In the genomic region with DNA sequence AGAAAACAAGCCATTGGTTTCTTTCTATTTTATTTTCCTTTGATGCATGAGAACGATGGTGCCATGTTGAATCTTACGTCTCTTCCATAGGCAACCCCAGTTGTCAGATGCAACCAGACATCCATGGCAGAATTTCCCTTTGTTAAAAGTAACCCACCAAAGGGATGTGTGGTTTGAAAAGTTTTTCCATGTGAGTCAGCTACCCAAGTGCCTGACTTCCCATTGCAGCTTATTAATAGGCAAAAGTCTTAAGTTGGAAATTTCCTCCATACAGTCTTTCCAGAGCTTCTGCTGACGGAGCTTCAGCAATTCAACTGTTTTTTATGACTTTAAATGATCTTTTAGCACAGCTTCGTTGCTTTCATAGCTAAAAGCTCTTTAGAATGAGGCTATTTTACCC, we compare ENCODE assay signal across 20 cellular contexts.
DNase-seq lines count a peak whose midpoint lies in the region; ATAC-seq, FAIRE-seq and TF ChIP-seq lines count a peak whose summit lies in the region.
"Had no signal": no experiment of that assay in that cellular context is flagged by ENCODE, and none has a peak within 500 bp of the region (broad histone marks: within the 10 kb centered on the region; RNA-seq: fewer than 3 reads in every experiment).

No MANE protein-coding gene starts in this region.

- H3K4me3 ChIP-seq in heart left ventricle (no peak overlapping the region), brain microvascular endothelial cell (ENCODE audit: low read depth, low read length) (no peak overlapping the region), right atrium auricular region (no peak overlapping the region)
- H3K4me3 ChIP-seq: upper lobe of left lung had no signal

- FAIRE-seq in urothelium cell line (lab: Jason Lieb, UNC): no peak

- DNase-seq in heart left ventricle (no peak), Right ventricle myocardium superior (no peak), brain microvascular endothelial cell (peak; percentile 40), right atrium auricular region (ENCODE audit: low spot score) (no peak), urothelium cell line (ENCODE audit: low spot score) (peak; percentile 8), NCI-H2196 treated with DMSO at 0.1 percent for 48 hours (lab: John Stamatoyannopoulos, UW; ENCODE audit: unreplicated experiment) (no peak), occipital lobe (lab: John Stamatoyannopoulos, UW) (no peak)
- DNase-seq: 8988T; activated CD4-positive, alpha-beta T cell treated with anti-CD3 and anti-CD28 coated beads for 48 hours; activated naive CD8-positive, alpha-beta T cell treated with anti-CD3 and anti-CD28 coated beads, Interleukin-2, amount 50 U/mL, for 24 hours; C1 segment of cervical spinal cord; central memory CD4-positive, alpha-beta T cell; GDM1; MM.1S; NCI-H2171 treated with DMSO at 0.1 percent for 48 hours; NCI-H774; upper lobe of left lung had no signal

- TF ChIP-seq CTCF in heart left ventricle (IDR thresholded peaks at IDR 0.05) (no peak), brain microvascular endothelial cell (IDR thresholded peaks at IDR 0.05; ENCODE audit: low read depth, low read length, missing control alignments) (no peak), right atrium auricular region (IDR thresholded peaks at IDR 0.05) (no peak)

- H3K4me1 ChIP-seq in heart left ventricle (peaks cover 0 to 17% (median 3%) of the 10 kb centered on the region in 12 donors), right atrium auricular region (peaks cover 0 to 29% of the 10 kb centered on the region in 2 donors)
- H3K4me1 ChIP-seq: upper lobe of left lung had no signal

- in situ Hi-C loops in brain microvascular endothelial cell (cut with HindIII; ENCODE audit: low pct_ligation_motif_present, low sequenced_read_pairs): no loop called here

- H3K9me3 ChIP-seq in heart left ventricle (no peaks in the 10 kb centered on the region), right atrium auricular region (no peaks in the 10 kb centered on the region)
- H3K9me3 ChIP-seq: upper lobe of left lung had no signal

- ATAC-seq in heart left ventricle (peak in 1 of 4 donors; percentile 40), Right ventricle myocardium superior (ENCODE audit: poor library complexity) (no peak), HG03432 (IDR thresholded peaks at IDR 0.05; ENCODE audit: unreplicated experiment) (no peak)
- ATAC-seq: activated naive CD8-positive, alpha-beta T cell treated with anti-CD3 and anti-CD28 coated beads, Interleukin-2, amount 50 U/mL, for 24 hours had no signal

- H3K27me3 ChIP-seq in heart left ventricle (no peaks in the 10 kb centered on the region), brain microvascular endothelial cell (replicated peaks) (no peaks in the 10 kb centered on the region), right atrium auricular region (no peaks in the 10 kb centered on the region)
- H3K27me3 ChIP-seq: upper lobe of left lung had no signal

- 78 to 82% (median 82%) methylated on average over 4 of the region's 4 CpGs for WGBS in heart left ventricle, 4 donors

- H3K27ac ChIP-seq in heart left ventricle: peak overlapping the region in 7 of 12 donors; percentile 1 to 60 (median 42)
- no peak overlapping the region for H3K27ac ChIP-seq in brain microvascular endothelial cell
- H3K27ac ChIP-seq in right atrium auricular region: peak overlapping the region; percentile 40 to 92
- H3K27ac ChIP-seq: epithelial cell of prostate, HL-60, upper lobe of left lung had no signal

- intact Hi-C loops in heart left ventricle (cut with DNase I) (loop anchor here in 1 of 10 donors (5.0 kb wide), 1 partner anchor 40 kb away; no protein-coding TSS in a partner anchor), Right ventricle myocardium superior (cut with DNase I) (no loop called here)

- no peak for TF ChIP-seq POLR2A in heart left ventricle (IDR thresholded peaks at IDR 0.05)

- H3K36me3 ChIP-seq in heart left ventricle (no peaks in the 10 kb centered on the region), brain microvascular endothelial cell (replicated peaks) (no peaks in the 10 kb centered on the region), right atrium auricular region (no peaks in the 10 kb centered on the region)
- H3K36me3 ChIP-seq: upper lobe of left lung had no signal

Comparison
In these comparisons a context has a peak if more than half of its experiments do, and no peak if none do; other contexts are left out.
1. DNase-seq: peak in brain microvascular endothelial cell (single experiment) and urothelium cell line (single experiment); none in heart left ventricle (0 of 5), Right ventricle myocardium superior (single experiment), right atrium auricular region (single experiment), NCI-H2196 treated with DMSO at 0.1 percent for 48 hours (single experiment) and occipital lobe (single experiment).